1 cellular context compared by ENCODE assay signal in genomic region chr1:32394141-32394889, GRCh38.
TF ChIP-seq lines count a peak whose summit lies in the region.

Gene BSDC1 (minus strand): TSS chr1:32394441. CDS start chr1:32394414, 27 bp downstream.

TF ChIP-seq in GM12878, 131 proteins besides CTCF, POLR2A, EP300 and RAD21 (continued from another document and continues in another):
- TF ChIP-seq ZBTB4 (CRISPR knock-in tag; IDR thresholded peaks at IDR 0.05) (no peak), SMAD5 (IDR thresholded peaks at IDR 0.05; ENCODE audit: low read depth) (0 out of 2 replicates have a peak, but pooled peaks have one; percentile 59), CBFB (IDR thresholded peaks at IDR 0.05; ENCODE audit: low read depth) (no peak), NRF1 (conservative IDR thresholded peaks at IDR 0.05; ENCODE audit: low read depth, low read length) (peak; percentile 27; the same call in 1 of the 2 replicates), NBN (IDR thresholded peaks at IDR 0.05) (0 out of 2 replicates have a peak, but pooled peaks have one; percentile 71), CEBPZ (IDR thresholded peaks at IDR 0.05; ENCODE audit: low read depth, low read length) (no peak), SKIL (IDR thresholded peaks at IDR 0.05; ENCODE audit: low read depth, poor library complexity, severe bottlenecking) (no peak), MTA2 (IDR thresholded peaks at IDR 0.05; ENCODE audit: low read depth) (peak; percentile 86), ZNF687 (IDR thresholded peaks at IDR 0.05) (no peak), NR2F1 (conservative IDR thresholded peaks at IDR 0.05) (peak; percentile 98), RELB (IDR thresholded peaks at IDR 0.05; ENCODE audit: low read depth) (peak; percentile 98), E4F1 (IDR thresholded peaks at IDR 0.05; ENCODE audit: borderline replicate concordance, partially characterized antibody) (peak; percentile 49), MAX (IDR thresholded peaks at IDR 0.05; ENCODE audit: low read depth, low read length) (no peak; the same call in 1 of the 2 replicates), CREB1 (IDR thresholded peaks at IDR 0.05; ENCODE audit: low read depth) (peak; percentile 87), SIX5 (IDR thresholded peaks at IDR 0.05; ENCODE audit: low read depth, low read length, severe bottlenecking) (no peak), TCF3 (IDR thresholded peaks at IDR 0.05; ENCODE audit: borderline replicate concordance, insufficient read depth, low read depth, low read length) (no peak), ATF2 (IDR thresholded peaks at IDR 0.05; ENCODE audit: low read length) (peak; percentile 98), SMAD1 (IDR thresholded peaks at IDR 0.05; ENCODE audit: low read depth, partially characterized antibody) (no peak), MYC (IDR thresholded peaks at IDR 0.05; ENCODE audit: insufficient read depth, insufficient read length, insufficient replicate concordance, low read length, severe bottlenecking) (no peak), CBX5 (IDR thresholded peaks at IDR 0.05; ENCODE audit: low read depth) (peak; percentile 90), PRDM15 (CRISPR knock-in tag; IDR thresholded peaks at IDR 0.05) (no peak), IKZF2 (IDR thresholded peaks at IDR 0.05) (peak in 1 of 2 experiments; percentile 47; a peak in 1 of 4 replicates), POLR2AphosphoS5 (IDR thresholded peaks at IDR 0.05; ENCODE audit: low read length) (peak; percentile 90), DPF2 (IDR thresholded peaks at IDR 0.05) (no peak), STAT3 (IDR thresholded peaks at IDR 0.05; ENCODE audit: low read depth, low read length) (no peak), SRF (IDR thresholded peaks at IDR 0.05; ENCODE audit: low read depth in 2 of 2, low read length in 2 of 2) (0 out of 4 replicates have a peak, but pooled peaks of 1 of the 2 experiments have one; percentile 34), NFXL1 (IDR thresholded peaks at IDR 0.05; ENCODE audit: borderline replicate concordance) (no peak), E2F4 (IDR thresholded peaks at IDR 0.05; ENCODE audit: low read depth, low read length) (no peak), ZBED1 (IDR thresholded peaks at IDR 0.05; ENCODE audit: borderline replicate concordance) (no peak)
